ENCODE assay signal across 21 cellular contexts in genomic region chr9:108760841-108761240, GRCh38.
"Had no signal": no experiment of that assay in that cellular context is flagged by ENCODE, and none has a peak within 500 bp of the region (broad histone marks: within the 10 kb centered on the region; RNA-seq: fewer than 3 reads in every experiment).

No MANE protein-coding gene starts in this region.

- H3K79me2 ChIP-seq: parathyroid adenoma had no signal

- H2AFZ ChIP-seq: parathyroid adenoma had no signal

- DNase-seq: dermis blood vessel endothelial cell; effector memory CD4-positive, alpha-beta T cell; foreskin fibroblast; heart left ventricle; hippocampal formation; immature natural killer cell; islet precursor cell; mesenchymal stem cell; naive thymus-derived CD4-positive, alpha-beta T cell; stimulated activated CD4-positive, alpha-beta T cell treated with anti-CD3 and anti-CD28 coated beads, Interleukin-2, amount 100 ng/mL, for 24 hours; stimulated activated CD4-positive, alpha-beta T cell treated with anti-CD3 and anti-CD28 coated beads, Interleukin-4, amount 100 ng/mL, for 24 hours; stimulated activated naive CD4-positive, alpha-beta T cell treated with Interleukin-2 at 50 U/mL for 16 hours; stomach; testis; tibial artery had no signal

- ATAC-seq: naive thymus-derived CD4-positive, alpha-beta T cell; stimulated activated effector memory CD8-positive, alpha-beta T cell treated with anti-CD3 and anti-CD28 coated beads, Interleukin-12 subunit alpha, Interleukin-12 subunit beta, amount 100 ng/mL, for 72 hours had no signal

- H3K27ac ChIP-seq: coronary artery, gastroesophageal sphincter, heart left ventricle, neural progenitor cell, parathyroid adenoma, stomach, testis, tibial artery had no signal

- H3K4me3 ChIP-seq: coronary artery, gastroesophageal sphincter, heart left ventricle, neural progenitor cell, stomach, testis, tibial artery had no signal

- H3K9ac ChIP-seq: neural progenitor cell, parathyroid adenoma had no signal

- H3K4me1 ChIP-seq: parathyroid adenoma, testis, tibial artery had no signal

- H3K4me2 ChIP-seq: neural progenitor cell had no signal

- FAIRE-seq: endothelial cell of umbilical vein had no signal

- H3K9me3 ChIP-seq: gastroesophageal sphincter, heart left ventricle, stomach, testis, tibial artery had no signal

- H3K36me3 ChIP-seq: gastroesophageal sphincter, heart left ventricle, neural progenitor cell, stomach, tibial artery had no signal

- H3K27me3 ChIP-seq: gastroesophageal sphincter, heart left ventricle, neural progenitor cell, stomach, testis had no signal
